In the genomic region with DNA sequence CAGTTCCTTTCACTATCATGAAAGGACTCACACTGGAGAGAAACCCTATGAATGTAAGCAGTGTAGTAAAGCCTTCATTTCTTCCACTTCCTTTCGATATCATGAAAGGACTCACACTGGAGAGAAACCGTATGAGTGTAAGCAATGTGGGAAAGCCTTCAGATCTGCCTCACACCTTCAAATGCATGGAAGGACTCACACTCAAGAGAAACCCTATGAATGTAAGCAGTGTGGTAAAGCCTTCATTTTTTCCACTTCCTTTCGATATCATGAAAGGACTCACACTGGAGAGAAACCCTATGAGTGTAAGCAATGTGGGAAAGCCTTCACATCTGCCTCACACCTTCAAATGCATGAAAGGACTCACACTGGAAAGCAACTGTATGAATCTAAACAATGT, we compare ENCODE assay signal across 1 cellular context. TPM values are rescaled to one million over a fixed set of nuclear protein-coding genes. Genes with fewer than 3 reads are reported as not detected.
"Had no signal": no experiment of that assay in that cellular context is flagged by ENCODE, and none has a peak within 500 bp of the region (broad histone marks: within the 10 kb centered on the region; RNA-seq: fewer than 3 reads in every experiment).

No MANE protein-coding gene starts in this region.

RNA-seq across cellular contexts. Expression of a gene that starts 23.6 kb away (rescaled TPM):
- total RNA-seq: upper lobe of right lung had no signal
